In the genomic region with DNA sequence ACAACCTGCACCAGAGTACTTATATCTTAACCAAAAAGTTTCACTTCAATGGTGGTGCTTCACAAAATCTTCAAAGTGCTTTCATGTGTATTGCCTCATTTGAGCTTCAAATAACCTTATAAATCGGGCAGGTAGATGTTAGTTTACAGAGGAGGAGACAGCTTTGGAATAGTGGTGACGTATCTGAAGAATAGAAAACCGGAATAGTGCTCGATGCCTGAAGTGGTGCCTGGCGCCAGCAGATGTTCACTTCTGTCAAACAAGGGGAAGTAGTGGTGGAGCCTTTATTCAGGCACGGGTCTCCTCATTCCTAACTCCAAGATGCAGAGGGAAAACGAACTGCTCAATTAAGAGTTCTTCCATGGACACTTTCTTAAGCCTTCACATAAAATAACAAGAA, we compare ENCODE assay signal across 25 cellular contexts. TPM values are rescaled to one million over a fixed set of nuclear protein-coding genes. Genes with fewer than 3 reads are reported as not detected.
DNase-seq lines count a peak whose midpoint lies in the region; ATAC-seq, FAIRE-seq and TF ChIP-seq lines count a peak whose summit lies in the region.
"Had no signal": no experiment of that assay in that cellular context is flagged by ENCODE, and none has a peak within 500 bp of the region (broad histone marks: within the 10 kb centered on the region; RNA-seq: fewer than 3 reads in every experiment).

No MANE protein-coding gene starts in this region.

- TF ChIP-seq CTCF in lower lobe of right lung (IDR thresholded peaks at IDR 0.05) (no peak), upper lobe of right lung (IDR thresholded peaks at IDR 0.05) (no peak), osteocyte (IDR thresholded peaks at IDR 0.05) (no peak)

- H3K9me3 ChIP-seq in lower lobe of right lung (no peaks in the 10 kb centered on the region), upper lobe of right lung (no peaks in the 10 kb centered on the region)
- H3K9me3 ChIP-seq: BLaER1 treated with 17β-estradiol and CSF1 and Interleukin-3, amounts not matched to agents 10 nM and 100 nM had no signal

- H3K27me3 Mint-ChIP-seq in effector memory CD8-positive, alpha-beta T cell = no peaks in the 10 kb centered on the region
- no peaks in the 10 kb centered on the region for H3K27me3 Mint-ChIP-seq in osteocyte (ENCODE audit: unreplicated experiment)
- H3K27me3 Mint-ChIP-seq: B cell; CD4-positive, alpha-beta memory T cell; CD4-positive, CD25-positive, alpha-beta regulatory T cell; CD8-positive, alpha-beta memory T cell had no signal

- ATAC-seq in lower lobe of right lung = peak; percentile 47 to 69
- peak; percentile 69 for ATAC-seq in upper lobe of right lung
- no peak for ATAC-seq in effector memory CD8-positive, alpha-beta T cell (replicated peaks)
- ATAC-seq: GM12878 had no signal

- no peaks in the 10 kb centered on the region for H3K4me1 Mint-ChIP-seq in effector memory CD8-positive, alpha-beta T cell (ENCODE audit: low read depth in 2 of 2)
- peaks cover 5% of the 10 kb centered on the region for H3K4me1 Mint-ChIP-seq in osteocyte (ENCODE audit: unreplicated experiment)
- H3K4me1 Mint-ChIP-seq: B cell; CD14-positive monocyte; CD4-positive, alpha-beta memory T cell; CD8-positive, alpha-beta memory T cell had no signal

- H3K9me3 Mint-ChIP-seq in effector memory CD8-positive, alpha-beta T cell = no peaks in the 10 kb centered on the region
- no peaks in the 10 kb centered on the region for H3K9me3 Mint-ChIP-seq in osteocyte (ENCODE audit: unreplicated experiment)
- H3K9me3 Mint-ChIP-seq: CD14-positive monocyte; CD4-positive, alpha-beta memory T cell; CD4-positive, CD25-positive, alpha-beta regulatory T cell; CD8-positive, alpha-beta memory T cell had no signal

- peak; percentile 44 for FAIRE-seq in GM19239 (lab: Jason Lieb, UNC)
- FAIRE-seq: GM12878, GM12892, GM18507 had no signal

- H3K4me1 ChIP-seq in lower lobe of right lung (peaks cover 5% of the 10 kb centered on the region), upper lobe of right lung (peaks cover 7% of the 10 kb centered on the region)
- H3K4me1 ChIP-seq: BLaER1 treated with 17β-estradiol and CSF1 and Interleukin-3, amounts not matched to agents 10 nM and 100 nM had no signal

- H3K4me3 Mint-ChIP-seq in effector memory CD8-positive, alpha-beta T cell = no peak overlapping the region
- no peak overlapping the region for H3K4me3 Mint-ChIP-seq in osteocyte (ENCODE audit: unreplicated experiment)
- H3K4me3 Mint-ChIP-seq: B cell; CD14-positive monocyte; CD4-positive, alpha-beta memory T cell; CD4-positive, CD25-positive, alpha-beta regulatory T cell; CD8-positive, alpha-beta memory T cell had no signal

- no peak for DNase-seq in GM19239 (ENCODE audit: insufficient read length, low spot score)
- no peak for DNase-seq in lower lobe of right lung
- no peak for DNase-seq in upper lobe of right lung
- no peak for DNase-seq in SHP77 treated with DMSO at 0.1 percent for 48 hours (lab: John Stamatoyannopoulos, UW)
- DNase-seq in effector memory CD8-positive, alpha-beta T cell = no peak
- DNase-seq in osteocyte (ENCODE audit: extremely low spot score, unreplicated experiment) = no peak
- DNase-seq: 8988T; AML-193; CD4-positive, alpha-beta memory T cell; CD4-positive, CD25-positive, alpha-beta regulatory T cell; CD8-positive, alpha-beta memory T cell; COR-L47; DMS 273 treated with DMSO at 0.1 percent for 48 hours; DMS153; DMS53; DMS79; DND-41; EL; GDM1 had no signal

- H3K36me3 ChIP-seq in lower lobe of right lung (peaks cover 28% of the 10 kb centered on the region), upper lobe of right lung (peaks cover 18% of the 10 kb centered on the region)

- H3K27ac ChIP-seq in lower lobe of right lung (no peak overlapping the region), upper lobe of right lung (peak overlapping the region; percentile 18)
- H3K27ac ChIP-seq: BLaER1 treated with 17β-estradiol and CSF1 and Interleukin-3, amounts not matched to agents 10 nM and 100 nM had no signal

- peak overlapping the region in 1 of 2 donors; percentile 4 for H3K27ac Mint-ChIP-seq in effector memory CD8-positive, alpha-beta T cell
- no peak overlapping the region for H3K27ac Mint-ChIP-seq in osteocyte (ENCODE audit: unreplicated experiment)
- H3K27ac Mint-ChIP-seq: B cell; CD14-positive monocyte; CD8-positive, alpha-beta memory T cell had no signal

- H3K27me3 ChIP-seq in lower lobe of right lung (ENCODE audit: low read depth) = no peaks in the 10 kb centered on the region
- H3K27me3 ChIP-seq in upper lobe of right lung = no peaks in the 10 kb centered on the region
- H3K27me3 ChIP-seq: BLaER1 treated with 17β-estradiol and CSF1 and Interleukin-3, amounts not matched to agents 10 nM and 100 nM had no signal

- intact Hi-C loops in lower lobe of right lung (cut with DNase I) = no loop called here
- intact Hi-C loops in upper lobe of right lung (cut with DNase I) = no loop called here

- H3K4me3 ChIP-seq in lower lobe of right lung (no peak overlapping the region), upper lobe of right lung (no peak overlapping the region)
- H3K4me3 ChIP-seq: BLaER1 treated with 17β-estradiol and CSF1 and Interleukin-3, amounts not matched to agents 10 nM and 100 nM; GM12878 had no signal

- peaks cover 6% of the 10 kb centered on the region for H3K36me3 Mint-ChIP-seq in effector memory CD8-positive, alpha-beta T cell (ENCODE audit: insufficient read depth)
- peaks cover 17% of the 10 kb centered on the region for H3K36me3 Mint-ChIP-seq in osteocyte (ENCODE audit: unreplicated experiment)

RNA-seq across cellular contexts. Expression of a gene that starts 58.1 kb away (rescaled TPM):
- total RNA-seq in lower lobe of right lung (43.6 TPM), upper lobe of right lung (46.1 TPM), osteocyte (36.4 and 39.3 TPM in 2 replicates)

RNA-seq across cellular contexts. Expression of a gene that starts 58.7 kb away (rescaled TPM):
- total RNA-seq in lower lobe of right lung (7.1 TPM), upper lobe of right lung (6.1 TPM), osteocyte (7.3 and 8.1 TPM in 2 replicates)
